In genomic region chr6:132817554-132818403, GRCh38 we compare ENCODE assay signal across 11 cellular contexts. TPM values are rescaled to one million over a fixed set of nuclear protein-coding genes. Genes with fewer than 3 reads are reported as not detected.
DNase-seq lines count a peak whose midpoint lies in the region; ATAC-seq and TF ChIP-seq lines count a peak whose summit lies in the region.
"Had no signal": no experiment of that assay in that cellular context is flagged by ENCODE, and none has a peak within 500 bp of the region (broad histone marks: within the 10 kb centered on the region; RNA-seq: fewer than 3 reads in every experiment).

No MANE protein-coding gene starts in this region.

- TF ChIP-seq CTCF in A673 (conservative IDR thresholded peaks at IDR 0.05; ENCODE audit: low read depth, low read length) (no peak), OCI-LY7 (conservative IDR thresholded peaks at IDR 0.05; ENCODE audit: low read length) (no peak), endodermal cell (conservative IDR thresholded peaks at IDR 0.05) (no peak)

- no peaks in the 10 kb centered on the region for H3K9me3 Mint-ChIP-seq in CD8-positive, alpha-beta memory T cell
- H3K9me3 Mint-ChIP-seq in endodermal cell = no peaks in the 10 kb centered on the region

- H3K79me2 ChIP-seq in OCI-LY7 (ENCODE audit: insufficient read depth, low read depth, low read length) = peaks cover 37% of the 10 kb centered on the region

- POLR2A ChIA-PET in A673 (lab: Charles Lee; ENCODE audit: low non-redundant PET) (no interaction called here), OCI-LY7 (lab: Charles Lee) (interaction anchor here (0.7 to 4.1 kb wide), 7 partner anchors 19 to 549 kb away, joined by 3 to 21 read pairs (median 5); partner anchors contain the start of genes SLC18B1 and VNN2)
- POLR2A ChIA-PET in CD8-positive, alpha-beta memory T cell (lab: Charles Lee) = interaction anchor here (1.1 kb wide), 1 partner anchor 19 kb away, joined by 3 read pairs; the partner anchor contains the start of gene SLC18B1

- H3K36me3 ChIP-seq in A673 (ENCODE audit: insufficient read depth, low read length, poor library complexity, severe bottlenecking) (peaks cover 50% of the 10 kb centered on the region), OCI-LY7 (ENCODE audit: insufficient read depth, low read length) (peaks cover 55% of the 10 kb centered on the region), endodermal cell (ENCODE audit: control insufficient read depth, insufficient read depth, low read length) (peaks cover 51% of the 10 kb centered on the region)
- H3K36me3 ChIP-seq in CD8-positive, alpha-beta memory T cell (ENCODE audit: insufficient read depth, low read length) = peaks cover 29% of the 10 kb centered on the region

- DNase-seq in A673 (ENCODE audit: low spot score) (no peak), OCI-LY7 (ENCODE audit: low spot score) (no peak), endodermal cell (no peak), middle frontal gyrus (ENCODE audit: extremely low spot score, low spot score) (no peak), SIG-M5 (lab: John Stamatoyannopoulos, UW) (no peak)
- no peak for DNase-seq in CD8-positive, alpha-beta memory T cell
- DNase-seq: heart right ventricle, Peyer's patch had no signal

- H3K9me3 ChIP-seq in A673 (ENCODE audit: low read depth, low read length, poor library complexity, severe bottlenecking) = no peaks in the 10 kb centered on the region
- no peaks in the 10 kb centered on the region for H3K9me3 ChIP-seq in CD8-positive, alpha-beta memory T cell (ENCODE audit: low read length)
- H3K9me3 ChIP-seq in OCI-LY7 (ENCODE audit: low read length) = no peaks in the 10 kb centered on the region
- no peaks in the 10 kb centered on the region for H3K9me3 ChIP-seq in endodermal cell (ENCODE audit: control insufficient read depth, low read length)
- H3K9me3 ChIP-seq: heart right ventricle, Peyer's patch had no signal

- H3K4me1 Mint-ChIP-seq in CD8-positive, alpha-beta memory T cell = peaks cover 57 to 76% (median 67%) of the 10 kb centered on the region in 3 donors
- H3K4me1 Mint-ChIP-seq in endodermal cell = peaks cover 28% of the 10 kb centered on the region

- CTCF ChIA-PET in A673 (lab: Charles Lee) (no interaction called here), OCI-LY7 (lab: Charles Lee; ENCODE audit: unreplicated experiment) (no interaction called here)
- CTCF ChIA-PET in CD8-positive, alpha-beta memory T cell (lab: Charles Lee) = interaction anchor here (0.8 to 1.7 kb wide), 3 partner anchors 15 to 19 kb away, joined by 3 to 4 read pairs (median 4); partner anchors contain the start of gene SLC18B1

- no peak overlapping the region for H3K9ac ChIP-seq in endodermal cell (ENCODE audit: extremely low read depth, low read length, poor library complexity, severe bottlenecking)

- H3K27ac ChIP-seq in A673 (ENCODE audit: low read depth, low read length, poor library complexity, severe bottlenecking) (peak overlapping the region; percentile 12), OCI-LY7 (ENCODE audit: low read depth, low read length, poor library complexity, severe bottlenecking) (peak overlapping the region; percentile 71), endodermal cell (ENCODE audit: low read depth, low read length) (no peak overlapping the region)
- H3K27ac ChIP-seq in CD8-positive, alpha-beta memory T cell (ENCODE audit: low read depth, low read length) = no peak overlapping the region
- H3K27ac ChIP-seq: Peyer's patch had no signal

- H3K4me3 ChIP-seq in A673 (ENCODE audit: low read depth, low read length, poor library complexity, severe bottlenecking) (no peak overlapping the region), OCI-LY7 (ENCODE audit: low read depth, low read length, poor library complexity, severe bottlenecking) (peak overlapping the region; percentile 93), endodermal cell (ENCODE audit: low read length) (peak overlapping the region; percentile 13)
- no peak overlapping the region for H3K4me3 ChIP-seq in CD8-positive, alpha-beta memory T cell (ENCODE audit: low read length)
- H3K4me3 ChIP-seq: heart right ventricle, lung, Peyer's patch had no signal

- peaks cover 0 to 7% of the 10 kb centered on the region in 2 donors for H3K27me3 Mint-ChIP-seq in CD8-positive, alpha-beta memory T cell
- H3K27me3 Mint-ChIP-seq in endodermal cell (ENCODE audit: insufficient read depth) = no peaks in the 10 kb centered on the region

- H3K36me3 Mint-ChIP-seq in CD8-positive, alpha-beta memory T cell = peaks cover 21 to 70% (median 22%) of the 10 kb centered on the region in 3 donors
- H3K36me3 Mint-ChIP-seq in endodermal cell (ENCODE audit: low read depth) = peaks cover 54% of the 10 kb centered on the region

- H3K9me2 ChIP-seq in OCI-LY7 (ENCODE audit: insufficient read depth, low read length) = no peaks in the 10 kb centered on the region

- H4K20me1 ChIP-seq in OCI-LY7 (ENCODE audit: insufficient read depth, low read length) = peaks cover 51% of the 10 kb centered on the region

- intact Hi-C loops in A673 (cut with micrococcal nuclease; ENCODE audit: unreplicated experiment) (no loop called here), OCI-LY7 (cut with micrococcal nuclease; ENCODE audit: unreplicated experiment) (loop anchor here (10.0 kb wide), 2 partner anchors 903 to 1137 kb away; partner anchors contain the start of gene TBPL1)

- H3K27ac Mint-ChIP-seq in CD8-positive, alpha-beta memory T cell = peak overlapping the region; percentile 9 to 94 (median 62)
- peak overlapping the region; percentile 79 for H3K27ac Mint-ChIP-seq in endodermal cell

- WGBS in endodermal cell (ENCODE audit: insufficient coverage in 1 of 2, insufficient read length in 1 of 2), 2 experiments = 96 to 100% methylated on average over 9 to 10 of the region's 10 CpGs

- H3K4me1 ChIP-seq in A673 (ENCODE audit: insufficient read depth, low read length, poor library complexity, severe bottlenecking) (peaks cover 11% of the 10 kb centered on the region), OCI-LY7 (ENCODE audit: insufficient read depth, low read length, poor library complexity, severe bottlenecking) (peaks cover 34% of the 10 kb centered on the region), endodermal cell (ENCODE audit: control insufficient read depth, insufficient read depth, low read length) (no peaks in the 10 kb centered on the region)
- peaks cover 29% of the 10 kb centered on the region for H3K4me1 ChIP-seq in CD8-positive, alpha-beta memory T cell (ENCODE audit: insufficient read depth, low read length)

- ATAC-seq in GM21515 (IDR thresholded peaks at IDR 0.05; ENCODE audit: unreplicated experiment) (no peak), GM21367 (IDR thresholded peaks at IDR 0.05; ENCODE audit: unreplicated experiment) (no peak)
- ATAC-seq: heart right ventricle had no signal

- peak overlapping the region in 1 of 7 donors; percentile 95 for H3K4me3 Mint-ChIP-seq in CD8-positive, alpha-beta memory T cell
- no peak overlapping the region for H3K4me3 Mint-ChIP-seq in endodermal cell

- H3K27me3 ChIP-seq in A673 (replicated peaks; ENCODE audit: insufficient read depth, low read depth, low read length, poor library complexity) = no peaks in the 10 kb centered on the region
- H3K27me3 ChIP-seq in CD8-positive, alpha-beta memory T cell (ENCODE audit: insufficient read depth, low read length, poor library complexity, severe bottlenecking) = no peaks in the 10 kb centered on the region
- no peaks in the 10 kb centered on the region for H3K27me3 ChIP-seq in endodermal cell (ENCODE audit: control insufficient read depth, insufficient read depth, low read length, poor library complexity, severe bottlenecking)
- H3K27me3 ChIP-seq: heart right ventricle, Peyer's patch had no signal

- BruUV-seq in A673 (replicated peaks; lab: Mats Ljungman, UMichigan) (no TSS peak), OCI-LY7 (replicated peaks; lab: Mats Ljungman, UMichigan) (no TSS peak)

- no peak overlapping the region for H2AFZ ChIP-seq in OCI-LY7 (ENCODE audit: low read length)

- H3K4me2 ChIP-seq in OCI-LY7 (ENCODE audit: low read length) = peak overlapping the region; percentile 80

RNA-seq across cellular contexts. Expression of gene RPS12, which starts 3.4 kb away (rescaled TPM):
- total RNA-seq in A673 (2021) (913 and 995 TPM in 2 replicates), OCI-LY7 (2022) (1,739 and 1,804 TPM in 2 replicates), endodermal cell (1,000 to 10,000 TPM; 1,249 to 1,298 TPM)
- total RNA-seq in CD8-positive, alpha-beta memory T cell = 1,000 to 10,000 TPM; 1,945 to 2,001 TPM
- polyA plus RNA-seq in CD8-positive, alpha-beta memory T cell = 2,302 TPM
- 2,324 and 2,945 TPM in 2 replicates for total RNA-seq in OCI-LY7 (2014; rRNA removed; shearing (Covaris generic))
- 2,047 TPM for polyA plus RNA-seq in endodermal cell (2013, experiment 1 of 2)
- polyA plus RNA-seq in endodermal cell (2013, experiment 2 of 2) = 1,835 TPM

RNA-seq across cellular contexts. Expression of gene SLC18B1, which starts 19.3 kb away (rescaled TPM):
- total RNA-seq in A673 (2021) (24.4 and 25.2 TPM in 2 replicates), OCI-LY7 (2022) (5.8 and 7.5 TPM in 2 replicates), endodermal cell (10 to 100 TPM; 10.9 to 15.3 TPM)
- 1 to 10 TPM; 7.1 to 7.3 TPM for total RNA-seq in CD8-positive, alpha-beta memory T cell
- polyA plus RNA-seq in CD8-positive, alpha-beta memory T cell = 14.7 TPM
- total RNA-seq in OCI-LY7 (2014; rRNA removed; shearing (Covaris generic)) = 5.0 and 6.0 TPM in 2 replicates
- 16.0 TPM for polyA plus RNA-seq in endodermal cell (2013, experiment 1 of 2)
- polyA plus RNA-seq in endodermal cell (2013, experiment 2 of 2) = 14.4 TPM

Comparison
In these comparisons a context has a peak if more than half of its experiments do, and no peak if none do; other contexts are left out.
1. H3K27ac ChIP-seq: peak in A673 (single experiment) and OCI-LY7 (single experiment); none in CD8-positive, alpha-beta memory T cell (single experiment) and endodermal cell (single experiment).
2. H3K4me3 ChIP-seq: peak in OCI-LY7 (single experiment) and endodermal cell (single experiment); none in A673 (single experiment) and CD8-positive, alpha-beta memory T cell (single experiment).